In the genomic region with DNA sequence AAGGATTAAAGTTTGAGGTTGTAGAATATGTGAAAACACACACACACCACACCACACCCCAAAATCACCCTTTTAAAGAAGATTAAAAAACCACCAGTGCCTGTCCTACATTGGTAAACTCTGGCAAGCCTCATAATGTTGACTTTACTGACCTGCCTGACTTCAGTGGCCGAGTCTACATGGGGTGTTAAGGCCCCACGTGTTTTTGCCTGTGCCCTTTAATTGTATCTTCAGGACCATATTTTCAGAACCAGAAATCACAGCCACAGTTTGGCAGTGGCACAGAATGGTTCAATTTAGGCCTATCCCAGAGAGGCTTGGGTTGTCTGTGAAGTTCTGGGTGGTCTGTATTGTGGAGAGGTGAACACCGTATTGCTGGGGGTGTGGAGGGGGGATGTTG, we compare ENCODE assay signal across 1 cellular context.
TF ChIP-seq lines count a peak whose summit lies in the region.

No MANE protein-coding gene starts in this region.

TF ChIP-seq in SK-N-SH treated with all-trans-retinoic acid at 6 μM for 48 hours, 23 proteins besides CTCF, POLR2A, EP300 and RAD21 (continued from another document):
- TF ChIP-seq, protein P1, sequence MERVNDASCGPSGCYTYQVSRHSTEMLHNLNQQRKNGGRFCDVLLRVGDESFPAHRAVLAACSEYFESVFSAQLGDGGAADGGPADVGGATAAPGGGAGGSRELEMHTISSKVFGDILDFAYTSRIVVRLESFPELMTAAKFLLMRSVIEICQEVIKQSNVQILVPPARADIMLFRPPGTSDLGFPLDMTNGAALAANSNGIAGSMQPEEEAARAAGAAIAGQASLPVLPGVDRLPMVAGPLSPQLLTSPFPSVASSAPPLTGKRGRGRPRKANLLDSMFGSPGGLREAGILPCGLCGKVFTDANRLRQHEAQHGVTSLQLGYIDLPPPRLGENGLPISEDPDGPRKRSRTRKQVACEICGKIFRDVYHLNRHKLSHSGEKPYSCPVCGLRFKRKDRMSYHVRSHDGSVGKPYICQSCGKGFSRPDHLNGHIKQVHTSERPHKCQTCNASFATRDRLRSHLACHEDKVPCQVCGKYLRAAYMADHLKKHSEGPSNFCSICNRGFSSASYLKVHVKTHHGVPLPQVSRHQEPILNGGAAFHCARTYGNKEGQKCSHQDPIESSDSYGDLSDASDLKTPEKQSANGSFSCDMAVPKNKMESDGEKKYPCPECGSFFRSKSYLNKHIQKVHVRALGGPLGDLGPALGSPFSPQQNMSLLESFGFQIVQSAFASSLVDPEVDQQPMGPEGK (CRISPR knock-in tag; IDR thresholded peaks at IDR 0.05; ENCODE audit: borderline replicate concordance): no peak
- TF ChIP-seq BACH2 (CRISPR knock-in tag; IDR thresholded peaks at IDR 0.05; ENCODE audit: borderline replicate concordance) (no peak), CSRNP3 (CRISPR knock-in tag; IDR thresholded peaks at IDR 0.05) (no peak), ZFP30 (CRISPR knock-in tag; IDR thresholded peaks at IDR 0.05) (no peak), RARB (CRISPR knock-in tag; IDR thresholded peaks at IDR 0.05) (no peak), ESRRG (CRISPR knock-in tag; IDR thresholded peaks at IDR 0.05) (no peak)
